8 cellular contexts compared by ENCODE assay signal in the genomic region with DNA sequence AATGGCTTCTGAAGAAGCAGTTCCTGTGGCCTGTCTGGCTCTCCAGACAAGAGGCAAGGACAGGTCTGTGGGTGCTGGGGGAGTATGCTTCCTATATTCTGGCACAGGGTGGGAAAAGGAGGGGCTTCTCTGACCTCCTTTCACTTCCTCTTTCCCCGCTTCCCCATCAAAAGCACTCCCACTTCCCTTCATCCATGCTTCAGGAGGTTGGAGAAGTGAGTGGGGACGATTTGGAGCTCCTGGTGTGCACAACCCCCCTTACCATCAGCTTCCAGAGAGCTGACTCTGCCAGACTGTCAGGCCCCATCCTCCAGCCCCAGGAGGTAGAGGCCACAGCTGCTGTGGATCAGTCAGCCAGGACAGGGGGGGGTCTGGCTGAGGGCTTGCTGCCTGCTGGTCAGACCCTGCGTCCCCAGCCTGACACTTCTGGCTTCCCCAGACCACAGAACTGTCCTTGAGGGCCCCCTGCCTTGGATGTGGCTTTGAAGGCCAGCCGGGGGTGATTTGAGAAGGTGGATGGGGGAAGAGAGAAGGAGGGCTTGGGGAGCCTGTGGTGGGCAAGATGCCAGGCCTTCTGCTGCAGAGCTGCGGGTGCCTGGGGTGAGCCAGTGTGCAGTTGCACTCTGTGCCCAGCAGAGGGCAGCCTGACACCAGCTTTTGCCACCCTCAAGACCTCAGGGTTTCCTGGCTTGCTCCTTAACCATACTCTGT. TPM values are rescaled to one million over a fixed set of nuclear protein-coding genes. Genes with fewer than 3 reads are reported as not detected.
DNase-seq lines count a peak whose midpoint lies in the region; FAIRE-seq and TF ChIP-seq lines count a peak whose summit lies in the region.

No MANE protein-coding gene starts in this region.

- CTCF ChIA-PET in A673 (lab: Charles Lee) = interaction anchor here (0.6 to 2.8 kb wide), 13 partner anchors 18 to 362 kb away, joined by 3 to 21 read pairs (median 4); a partner anchor contains a TSS

- H3K9me3 ChIP-seq in A673 (ENCODE audit: low read depth, low read length, poor library complexity, severe bottlenecking) (no peaks in the 10 kb centered on the region), astrocyte (ENCODE audit: insufficient read depth, low read depth, low read length) (no peaks in the 10 kb centered on the region), right atrium auricular region (no peaks in the 10 kb centered on the region), vagina (no peaks in the 10 kb centered on the region)

- H3K36me3 ChIP-seq in A673 (ENCODE audit: insufficient read depth, low read length, poor library complexity, severe bottlenecking) (peaks cover 10% of the 10 kb centered on the region), astrocyte (ENCODE audit: insufficient read depth, low read length) (no peaks in the 10 kb centered on the region), right atrium auricular region (peaks cover 65% of the 10 kb centered on the region), vagina (peaks cover 0 to 48% of the 10 kb centered on the region in 2 donors)

- H3K4me3 Mint-ChIP-seq in astrocyte (ENCODE audit: unreplicated experiment) = peak overlapping the region; percentile 57

- POLR2A ChIA-PET in A673 (lab: Charles Lee; ENCODE audit: low non-redundant PET) = no interaction called here

- peaks cover 5% of the 10 kb centered on the region for H3K36me3 Mint-ChIP-seq in astrocyte (ENCODE audit: low read depth, unreplicated experiment)

- peaks cover 2% of the 10 kb centered on the region for H3K27me3 Mint-ChIP-seq in astrocyte (ENCODE audit: low read depth, unreplicated experiment)

- peak; percentile 32 for FAIRE-seq in astrocyte (lab: Jason Lieb, UNC)

- H3K27me3 ChIP-seq in A673 (replicated peaks; ENCODE audit: insufficient read depth, low read depth, low read length, poor library complexity) = no peaks in the 10 kb centered on the region
- H3K27me3 ChIP-seq in astrocyte (ENCODE audit: insufficient read depth, low read length) = no peaks in the 10 kb centered on the region
- H3K27me3 ChIP-seq in right atrium auricular region = no peaks in the 10 kb centered on the region
- no peaks in the 10 kb centered on the region for H3K27me3 ChIP-seq in vagina

- peak; percentile 92 for DNase-seq in A673 (ENCODE audit: low spot score)
- peak; percentile 82 for DNase-seq in GM19240 (ENCODE audit: insufficient read length, low spot score)
- DNase-seq in NCI-H146 treated with DMSO at 0.1 percent for 48 hours (lab: John Stamatoyannopoulos, UW; ENCODE audit: unreplicated experiment) = peak; percentile 1
- DNase-seq in T-helper 9 cell = peak; percentile 69
- DNase-seq in astrocyte (ENCODE audit: low read depth) = peak; percentile 86
- peak; percentile 87 for DNase-seq in right atrium auricular region (ENCODE audit: low spot score)
- DNase-seq in retina = peak; percentile 97
- DNase-seq in vagina (ENCODE audit: extremely low spot score in 2 of 2) = peak in 1 of 2 donors; percentile 93

- H3K9ac ChIP-seq in astrocyte (ENCODE audit: low read length) = peak overlapping the region; percentile 75

- H3K4me3 ChIP-seq in A673 (ENCODE audit: low read depth, low read length, poor library complexity, severe bottlenecking) = no peak overlapping the region
- no peak overlapping the region for H3K4me3 ChIP-seq in astrocyte (ENCODE audit: insufficient read depth, low read depth, low read length)
- H3K4me3 ChIP-seq in right atrium auricular region = no peak overlapping the region
- H3K4me3 ChIP-seq in vagina = no peak overlapping the region

- TF ChIP-seq CTCF in A673 (conservative IDR thresholded peaks at IDR 0.05; ENCODE audit: low read depth, low read length) (peak; percentile 96), astrocyte (IDR thresholded peaks at IDR 0.05; ENCODE audit: insufficient read depth, low read depth, low read length) (peak; percentile 95), right atrium auricular region (IDR thresholded peaks at IDR 0.05) (peak; percentile 100), vagina (IDR thresholded peaks at IDR 0.05) (peak; percentile 95 to 99 (median 99))

- peaks cover 42% of the 10 kb centered on the region for H3K4me1 Mint-ChIP-seq in astrocyte (ENCODE audit: low read depth, unreplicated experiment)

- no peaks in the 10 kb centered on the region for H3K79me2 ChIP-seq in astrocyte (ENCODE audit: insufficient read depth, low read length)

- no peaks in the 10 kb centered on the region for H4K20me1 ChIP-seq in astrocyte (ENCODE audit: insufficient read depth, low read length)

- H3K4me1 ChIP-seq in A673 (ENCODE audit: insufficient read depth, low read length, poor library complexity, severe bottlenecking) (peaks cover 4% of the 10 kb centered on the region), astrocyte (ENCODE audit: insufficient read depth, low read length) (peaks cover 34% of the 10 kb centered on the region), right atrium auricular region (peaks cover 4 to 36% of the 10 kb centered on the region in 2 donors), vagina (peaks cover 41% of the 10 kb centered on the region)

- intact Hi-C loops in A673 (cut with micrococcal nuclease; ENCODE audit: unreplicated experiment) = loop anchor here (2.0 to 5.0 kb wide), 3 partner anchors 88 to 362 kb away; no protein-coding TSS in a partner anchor
- intact Hi-C loops in vagina (cut with DNase I) = loop anchor here (2.0 to 10.0 kb wide), 3 partner anchors 94 to 364 kb away; a partner anchor contains a TSS

- peak overlapping the region; percentile 97 for H3K27ac Mint-ChIP-seq in astrocyte (ENCODE audit: unreplicated experiment)

- peak overlapping the region; percentile 79 for H3K4me2 ChIP-seq in astrocyte (ENCODE audit: low read length)

- no peak for TF ChIP-seq POLR2A in vagina (IDR thresholded peaks at IDR 0.05)

- no peaks in the 10 kb centered on the region for H3K9me3 Mint-ChIP-seq in astrocyte (ENCODE audit: unreplicated experiment)

- H3K27ac ChIP-seq in A673 (ENCODE audit: low read depth, low read length, poor library complexity, severe bottlenecking) (no peak overlapping the region), astrocyte (ENCODE audit: low read depth, low read length) (peak overlapping the region; percentile 94), right atrium auricular region (peak overlapping the region; percentile 80 to 95), vagina (peak overlapping the region; percentile 90)

- no TSS peak for BruUV-seq in A673 (replicated peaks; lab: Mats Ljungman, UMichigan)

- H2AFZ ChIP-seq in astrocyte (ENCODE audit: low read depth, low read length) = peak overlapping the region; percentile 72

RNA-seq across cellular contexts. Expression of a gene that starts 21.5 kb away (rescaled TPM):
- 48.5 and 55.5 TPM in 2 replicates for total RNA-seq in A673 (2021)
- 43.8 and 46.0 TPM in 2 replicates for total RNA-seq in astrocyte
- total RNA-seq in right atrium auricular region = 10 to 100 TPM; 13.6 to 24.3 TPM
- 30.7 TPM for total RNA-seq in vagina

RNA-seq across cellular contexts. Expression of a gene that starts 41.3 kb away (rescaled TPM):
- 2.1 and 3.6 TPM in 2 replicates for total RNA-seq in A673 (2021)
- total RNA-seq in astrocyte = 10.7 and 12.2 TPM in 2 replicates
- total RNA-seq in right atrium auricular region = 1 to 10 TPM; 1.3 to 1.8 TPM
- total RNA-seq in vagina = 56.2 TPM
